In the genomic region with DNA sequence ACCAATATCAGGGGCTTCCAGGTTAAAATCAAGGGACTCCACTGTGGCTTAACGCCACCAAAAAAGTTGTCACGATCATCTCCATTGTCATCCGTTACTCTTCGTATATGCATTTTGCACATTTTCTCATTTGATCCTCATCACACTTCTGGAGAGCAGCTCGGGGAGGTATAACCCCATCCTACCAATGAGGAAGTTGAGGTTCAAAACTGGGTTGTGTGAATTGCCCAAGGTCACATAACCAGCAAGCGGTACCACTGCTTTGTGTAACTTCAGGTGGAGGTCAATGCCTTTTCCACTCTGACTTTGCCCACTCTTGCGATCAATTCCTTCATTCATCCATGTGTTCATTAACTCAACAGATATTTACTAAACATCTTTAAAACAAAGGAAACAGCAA, we compare ENCODE assay signal across 31 cellular contexts.
DNase-seq lines count a peak whose midpoint lies in the region; ATAC-seq, FAIRE-seq and TF ChIP-seq lines count a peak whose summit lies in the region.
"Had no signal": no experiment of that assay in that cellular context is flagged by ENCODE, and none has a peak within 500 bp of the region (broad histone marks: within the 10 kb centered on the region; RNA-seq: fewer than 3 reads in every experiment).

No MANE protein-coding gene starts in this region.

- no peak for TF ChIP-seq EP300 in sigmoid colon (IDR thresholded peaks at IDR 0.05)

- H3K36me3 Mint-ChIP-seq in WTC11 = 0 out of 2 replicates have a peak, but pooled peaks cover 5% of the 10 kb centered on the region
- no peaks in the 10 kb centered on the region for H3K36me3 Mint-ChIP-seq in activated CD8-positive, alpha-beta T cell treated with anti-CD3 and anti-CD28 coated beads, Interleukin-2, amount 10 ng/mL, durations not matched to agents 7 days and 5 days (ENCODE audit: low read depth)
- no peaks in the 10 kb centered on the region for H3K36me3 Mint-ChIP-seq in CD4-positive, alpha-beta T cell (ENCODE audit: low read depth)
- H3K36me3 Mint-ChIP-seq: activated naive CD8-positive, alpha-beta T cell treated with anti-CD3 and anti-CD28 coated beads, Interleukin-2, amount 10 ng/mL, durations not matched to agents 7 days and 5 days; IgD-negative memory B cell; stimulated activated effector memory CD8-positive, alpha-beta T cell treated with anti-CD3 and anti-CD28 coated beads, Interleukin-12 subunit alpha, Interleukin-12 subunit beta, amount 100 ng/mL, for 72 hours had no signal

- peaks cover 7% of the 10 kb centered on the region for H3K27me3 Mint-ChIP-seq in WTC11 (ENCODE audit: low read depth)
- H3K27me3 Mint-ChIP-seq in activated CD8-positive, alpha-beta T cell treated with anti-CD3 and anti-CD28 coated beads, Interleukin-2, amount 10 ng/mL, durations not matched to agents 7 days and 5 days (ENCODE audit: low read depth) = peaks cover 12% of the 10 kb centered on the region
- H3K27me3 Mint-ChIP-seq in CD4-positive, alpha-beta T cell = no peaks in the 10 kb centered on the region
- H3K27me3 Mint-ChIP-seq: activated T-cell treated with anti-CD3 and anti-CD28 coated beads, Interleukin-2, amount 50 U/mL, for 24 hours had no signal

- no peaks in the 10 kb centered on the region for H3K9me3 ChIP-seq in neutrophil
- H3K9me3 ChIP-seq in CD4-positive, alpha-beta T cell (ENCODE audit: control insufficient read depth, low read length) = no peaks in the 10 kb centered on the region
- H3K9me3 ChIP-seq in sigmoid colon = no peaks in the 10 kb centered on the region
- H3K9me3 ChIP-seq: ascending aorta, upper lobe of left lung had no signal

- CTCF ChIA-PET in WTC11 (lab: Charles Lee) = no interaction called here
- CTCF ChIA-PET in activated CD8-positive, alpha-beta T cell treated with anti-CD3 and anti-CD28 coated beads, Interleukin-2, amount 10 ng/mL, durations not matched to agents 7 days and 5 days (lab: Charles Lee) = interaction anchor here (2.3 kb wide), 1 partner anchor 74 kb away, joined by 6 read pairs; no protein-coding TSS in a partner anchor
- CTCF ChIA-PET in CD4-positive, alpha-beta T cell (lab: Charles Lee) = no interaction called here

- H3K27ac Mint-ChIP-seq in WTC11 = peak overlapping the region; percentile 95; the same call in 1 of the 2 replicates
- H3K27ac Mint-ChIP-seq in activated CD8-positive, alpha-beta T cell treated with anti-CD3 and anti-CD28 coated beads, Interleukin-2, amount 10 ng/mL, durations not matched to agents 7 days and 5 days = no peak overlapping the region
- H3K27ac Mint-ChIP-seq in CD4-positive, alpha-beta T cell = no peak overlapping the region
- H3K27ac Mint-ChIP-seq: activated CD4-positive, alpha-beta T cell treated with anti-CD3 and anti-CD28 coated beads, Interleukin-2, amount 10 ng/mL, durations not matched to agents 7 days and 5 days; activated naive CD8-positive, alpha-beta T cell treated with anti-CD3 and anti-CD28 coated beads, Interleukin-2, amount 10 ng/mL, durations not matched to agents 7 days and 5 days; activated T-cell treated with anti-CD3 and anti-CD28 coated beads, Interleukin-2, amount 50 U/mL, for 24 hours had no signal

- H3K4me3 Mint-ChIP-seq in WTC11 = no peak overlapping the region
- no peak overlapping the region for H3K4me3 Mint-ChIP-seq in activated CD8-positive, alpha-beta T cell treated with anti-CD3 and anti-CD28 coated beads, Interleukin-2, amount 10 ng/mL, durations not matched to agents 7 days and 5 days
- no peak overlapping the region for H3K4me3 Mint-ChIP-seq in CD4-positive, alpha-beta T cell
- H3K4me3 Mint-ChIP-seq: activated CD4-positive, alpha-beta T cell treated with anti-CD3 and anti-CD28 coated beads, Interleukin-2, amount 10 ng/mL, durations not matched to agents 7 days and 5 days; activated naive CD8-positive, alpha-beta T cell treated with anti-CD3 and anti-CD28 coated beads, Interleukin-2, amount 10 ng/mL, durations not matched to agents 7 days and 5 days; activated T-cell treated with anti-CD3 and anti-CD28 coated beads, Interleukin-2, amount 50 U/mL, for 24 hours; stimulated activated effector memory CD8-positive, alpha-beta T cell treated with anti-CD3 and anti-CD28 coated beads, Interleukin-12 subunit alpha, Interleukin-12 subunit beta, amount 100 ng/mL, for 72 hours had no signal

- TF ChIP-seq POLR2A in NB4 (IDR thresholded peaks at IDR 0.05; ENCODE audit: extremely low read depth, insufficient read length) (no peak), sigmoid colon (IDR thresholded peaks at IDR 0.05) (no peak)

- H3K36me3 ChIP-seq in neutrophil (no peaks in the 10 kb centered on the region), sigmoid colon (no peaks in the 10 kb centered on the region)
- H3K36me3 ChIP-seq: ascending aorta, upper lobe of left lung, WERI-Rb-1 had no signal

- H3K27ac ChIP-seq in neutrophil (peak overlapping the region; percentile 87), sigmoid colon (no peak overlapping the region)
- H3K27ac ChIP-seq in CD4-positive, alpha-beta T cell (ENCODE audit: low read depth, low read length) = no peak overlapping the region
- H3K27ac ChIP-seq: ascending aorta, C4-2B, upper lobe of left lung, WERI-Rb-1 had no signal

- H3K4me3 ChIP-seq in NB4 (ENCODE audit: low read depth, low read length) = no peak overlapping the region
- H3K4me3 ChIP-seq in neutrophil (ENCODE audit: low read depth in 1 of 2, low read length in 1 of 2) = peak overlapping the region; percentile 55 to 62
- H3K4me3 ChIP-seq in sigmoid colon = no peak overlapping the region
- H3K4me3 ChIP-seq: ascending aorta, upper lobe of left lung had no signal

- ATAC-seq in WTC11 (no peak), GM19452 (IDR thresholded peaks at IDR 0.05; ENCODE audit: unreplicated experiment) (no peak)
- no peak for ATAC-seq in activated CD8-positive, alpha-beta T cell treated with anti-CD3 and anti-CD28 coated beads, Interleukin-2, amount 10 ng/mL, durations not matched to agents 7 days and 5 days
- ATAC-seq in CD4-positive, alpha-beta T cell (ENCODE audit: poor library complexity) = no peak
- ATAC-seq: left lobe of liver; stimulated activated effector memory CD8-positive, alpha-beta T cell treated with anti-CD3 and anti-CD28 coated beads, Interleukin-12 subunit alpha, Interleukin-12 subunit beta, amount 100 ng/mL, for 72 hours had no signal

- H3K27me3 ChIP-seq in neutrophil (no peaks in the 10 kb centered on the region), sigmoid colon (no peaks in the 10 kb centered on the region)
- no peaks in the 10 kb centered on the region for H3K27me3 ChIP-seq in CD4-positive, alpha-beta T cell (ENCODE audit: control insufficient read depth, insufficient read depth, low read length)
- H3K27me3 ChIP-seq: ascending aorta, upper lobe of left lung had no signal

- H3K4me1 ChIP-seq in neutrophil (ENCODE audit: control insufficient read depth in 1 of 2, insufficient read depth in 1 of 2, low read depth in 1 of 2, low read length in 1 of 2) (peaks cover 79 to 98% of the 10 kb centered on the region in 2 experiments), sigmoid colon (peaks cover 0 to 3% (median 0%) of the 10 kb centered on the region in 4 donors)
- H3K4me1 ChIP-seq: ascending aorta, upper lobe of left lung had no signal

- 0 out of 2 replicates have a peak, but pooled peaks cover 6% of the 10 kb centered on the region for H3K9me3 Mint-ChIP-seq in WTC11
- no peaks in the 10 kb centered on the region for H3K9me3 Mint-ChIP-seq in activated CD8-positive, alpha-beta T cell treated with anti-CD3 and anti-CD28 coated beads, Interleukin-2, amount 10 ng/mL, durations not matched to agents 7 days and 5 days (ENCODE audit: insufficient read depth)
- no peaks in the 10 kb centered on the region for H3K9me3 Mint-ChIP-seq in CD4-positive, alpha-beta T cell
- H3K9me3 Mint-ChIP-seq: activated CD4-positive, alpha-beta T cell treated with anti-CD3 and anti-CD28 coated beads, Interleukin-2, amount 10 ng/mL, durations not matched to agents 7 days and 5 days; activated naive CD8-positive, alpha-beta T cell treated with anti-CD3 and anti-CD28 coated beads, Interleukin-2, amount 10 ng/mL, durations not matched to agents 7 days and 5 days; activated T-cell treated with anti-CD3 and anti-CD28 coated beads, Interleukin-2, amount 50 U/mL, for 24 hours; IgD-negative memory B cell; stimulated activated effector memory CD8-positive, alpha-beta T cell treated with anti-CD3 and anti-CD28 coated beads, Interleukin-12 subunit alpha, Interleukin-12 subunit beta, amount 100 ng/mL, for 72 hours had no signal

- intact Hi-C loops in CD4-positive, alpha-beta T cell (cut with DNase I, micrococcal nuclease) = no loop called here
- intact Hi-C loops in sigmoid colon (cut with DNase I) = no loop called here

- POLR2A ChIA-PET in WTC11 (lab: Charles Lee) = no interaction called here
- POLR2A ChIA-PET in activated CD8-positive, alpha-beta T cell treated with anti-CD3 and anti-CD28 coated beads, Interleukin-2, amount 10 ng/mL, durations not matched to agents 7 days and 5 days (lab: Charles Lee) = no interaction called here
- POLR2A ChIA-PET in CD4-positive, alpha-beta T cell (lab: Charles Lee) = no interaction called here

- peak; percentile 35 for FAIRE-seq in GM18507 (lab: Jason Lieb, UNC)
- FAIRE-seq: colon, D721Med, H54, islet of Langerhans had no signal

- DNase-seq in GM18507 (ENCODE audit: extremely low spot score, insufficient read length, low read depth) (no peak), NB4 (ENCODE audit: low read depth) (peak; percentile 62), WTC11 (ENCODE audit: low spot score) (no peak), sigmoid colon (no peak)
- DNase-seq in activated CD8-positive, alpha-beta T cell treated with anti-CD3 and anti-CD28 coated beads, Interleukin-2, amount 10 ng/mL, durations not matched to agents 7 days and 5 days = no peak
- DNase-seq in CD4-positive, alpha-beta T cell = no peak
- DNase-seq: activated CD4-positive, alpha-beta T cell treated with anti-CD3 and anti-CD28 coated beads, Interleukin-2, amount 10 ng/mL, durations not matched to agents 7 days and 5 days; activated gamma-delta T cell; activated naive CD8-positive, alpha-beta T cell treated with anti-CD3 and anti-CD28 coated beads, Interleukin-2, amount 10 ng/mL, durations not matched to agents 7 days and 5 days; activated T-cell treated with anti-CD3 and anti-CD28 coated beads, Interleukin-2, amount 50 U/mL, for 24 hours; effector CD8-positive, alpha-beta T cell; mesenchymal stem cell; NCI-H1105; NCI-H187; NCI-H510A treated with DMSO at 0.1 percent for 48 hours; Right ventricle myocardium superior; SW 1271; T-helper 9 cell; upper lobe of left lung; WERI-Rb-1 had no signal

- H3K4me1 Mint-ChIP-seq in WTC11 = peaks cover 70% of the 10 kb centered on the region
- H3K4me1 Mint-ChIP-seq in activated CD8-positive, alpha-beta T cell treated with anti-CD3 and anti-CD28 coated beads, Interleukin-2, amount 10 ng/mL, durations not matched to agents 7 days and 5 days (ENCODE audit: low read depth) = peaks cover 21% of the 10 kb centered on the region
- H3K4me1 Mint-ChIP-seq in CD4-positive, alpha-beta T cell (ENCODE audit: low read depth) = no peaks in the 10 kb centered on the region
- H3K4me1 Mint-ChIP-seq: stimulated activated effector memory CD8-positive, alpha-beta T cell treated with anti-CD3 and anti-CD28 coated beads, Interleukin-12 subunit alpha, Interleukin-12 subunit beta, amount 100 ng/mL, for 72 hours had no signal

- WGBS in sigmoid colon, 2 donors = 77 to 79% methylated on average over 7 of the region's 7 CpGs

- TF ChIP-seq CTCF in NB4 (IDR thresholded peaks at IDR 0.05; ENCODE audit: low read depth, low read length) (no peak), WTC11 (IDR thresholded peaks at IDR 0.05) (no peak), neutrophil (IDR thresholded peaks at IDR 0.05) (no peak), sigmoid colon (IDR thresholded peaks at IDR 0.05) (no peak)
- no peak for TF ChIP-seq CTCF in CD4-positive, alpha-beta T cell (IDR thresholded peaks at IDR 0.05)

Comparison
In these comparisons a context has a peak if more than half of its experiments do, and no peak if none do; other contexts are left out.
1. H3K4me3 ChIP-seq: peak in neutrophil (2 of 2); none in NB4 (single experiment) and sigmoid colon (0 of 4).